Comparison of ENCODE assay signal across 2 cellular contexts in genomic region chr14:61535032-61535431, GRCh38.
TF ChIP-seq lines count a peak whose summit lies in the region.

No MANE protein-coding gene starts in this region.

TF ChIP-seq in IMR-90, 13 proteins besides CTCF, POLR2A, EP300 and RAD21:
- TF ChIP-seq ELK1 (IDR thresholded peaks at IDR 0.05; ENCODE audit: borderline replicate concordance, low read depth, low read length) (no peak), CEBPB (IDR thresholded peaks at IDR 0.05; ENCODE audit: low read depth, low read length) (peak; percentile 59; the same call in 1 of the 2 replicates)

TF ChIP-seq in SK-N-SH treated with all-trans-retinoic acid at 6 μM for 48 hours, 23 proteins besides CTCF, POLR2A, EP300 and RAD21 (continued from another document):
- TF ChIP-seq TSHZ2 (CRISPR knock-in tag; IDR thresholded peaks at IDR 0.05) (no peak), CSRNP3 (CRISPR knock-in tag; IDR thresholded peaks at IDR 0.05) (no peak), ZFP30 (CRISPR knock-in tag; IDR thresholded peaks at IDR 0.05) (no peak), ZC3H10 (CRISPR knock-in tag; IDR thresholded peaks at IDR 0.05) (no peak)
